ENCODE assay signal across 31 cellular contexts in the genomic region with DNA sequence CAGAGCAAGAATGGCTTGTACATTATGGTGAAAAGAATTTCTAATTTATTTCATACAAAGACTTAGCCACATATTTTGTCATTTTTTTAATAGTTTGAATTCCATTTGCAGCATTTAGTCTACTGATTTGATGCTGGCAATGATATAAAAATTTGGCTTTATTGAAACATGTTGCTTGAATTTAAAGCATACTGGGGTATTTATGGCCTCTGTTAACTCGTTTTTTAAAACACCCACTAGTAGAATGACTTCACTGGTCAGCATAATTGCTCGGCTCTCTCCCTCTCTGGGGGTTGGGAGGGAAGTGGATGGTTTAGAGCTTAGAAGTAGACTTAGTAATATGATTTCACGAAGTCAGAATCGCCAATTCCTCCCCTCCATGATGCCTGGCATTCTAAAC.
DNase-seq lines count a peak whose midpoint lies in the region; ATAC-seq, FAIRE-seq and TF ChIP-seq lines count a peak whose summit lies in the region.
"Had no signal": no experiment of that assay in that cellular context is flagged by ENCODE, and none has a peak within 500 bp of the region (broad histone marks: within the 10 kb centered on the region; RNA-seq: fewer than 3 reads in every experiment).

No MANE protein-coding gene starts in this region.

- H3K27ac ChIP-seq in SK-N-SH (ENCODE audit: low read depth in 2 of 2, low read length in 1 of 2) (no peak overlapping the region), astrocyte (ENCODE audit: low read depth, low read length) (no peak overlapping the region)
- H3K27ac ChIP-seq: 22Rv1, SJCRH30 had no signal

- no peak overlapping the region for H3K4me2 ChIP-seq in SK-N-SH
- no peak overlapping the region for H3K4me2 ChIP-seq in astrocyte (ENCODE audit: low read length)

- POLR2A ChIA-PET in SK-N-SH (lab: Yijun Ruan, JAX): no interaction called here
- POLR2A ChIA-PET in naive thymus-derived CD8-positive, alpha-beta T cell (lab: Charles Lee): no interaction called here

- H3F3A ChIP-seq in SK-N-SH (replicated peaks; ENCODE audit: insufficient read depth): peaks cover 18% of the 10 kb centered on the region

- WGBS in SK-N-SH (ENCODE audit: low lambda C conversion rate): 37% methylated on average over 4 of the region's 4 CpGs

- no peaks in the 10 kb centered on the region for H3K9me2 ChIP-seq in SK-N-SH

- TF ChIP-seq CTCF in SK-N-SH (IDR thresholded peaks at IDR 0.05) (no peak), astrocyte (IDR thresholded peaks at IDR 0.05; ENCODE audit: insufficient read depth, low read depth, low read length) (no peak), fibroblast of the aortic adventitia (IDR thresholded peaks at IDR 0.05; ENCODE audit: insufficient read depth, low read length) (no peak), endothelial cell (IDR thresholded peaks at IDR 0.05; ENCODE audit: unreplicated experiment) (no peak)

- H3K9ac ChIP-seq in SK-N-SH (no peak overlapping the region), astrocyte (ENCODE audit: low read length) (no peak overlapping the region)

- no peaks in the 10 kb centered on the region for H3K27me3 ChIP-seq in SK-N-SH (ENCODE audit: insufficient read depth)
- H3K27me3 ChIP-seq in astrocyte (ENCODE audit: insufficient read depth, low read length): no peaks in the 10 kb centered on the region
- H3K27me3 ChIP-seq: MG63, SJCRH30 had no signal

- H3K27ac Mint-ChIP-seq in astrocyte (ENCODE audit: unreplicated experiment): no peak overlapping the region
- H3K27ac Mint-ChIP-seq in endothelial cell (ENCODE audit: unreplicated experiment): no peak overlapping the region
- no peak overlapping the region for H3K27ac Mint-ChIP-seq in naive thymus-derived CD8-positive, alpha-beta T cell
- H3K27ac Mint-ChIP-seq: CD4-positive, alpha-beta memory T cell had no signal

- no peak for FAIRE-seq in astrocyte (lab: Jason Lieb, UNC)
- FAIRE-seq: GM12891, H1 had no signal

- H2AFZ ChIP-seq in SK-N-SH (ENCODE audit: low read depth) (no peak overlapping the region), astrocyte (ENCODE audit: low read depth, low read length) (no peak overlapping the region)

- TF ChIP-seq RAD21 in SK-N-SH (IDR thresholded peaks at IDR 0.05; ENCODE audit: low read length): no peak

- no peaks in the 10 kb centered on the region for H3K36me3 Mint-ChIP-seq in astrocyte (ENCODE audit: low read depth, unreplicated experiment)
- no peaks in the 10 kb centered on the region for H3K36me3 Mint-ChIP-seq in endothelial cell (ENCODE audit: low read depth, unreplicated experiment)
- no peaks in the 10 kb centered on the region for H3K36me3 Mint-ChIP-seq in naive thymus-derived CD8-positive, alpha-beta T cell
- H3K36me3 Mint-ChIP-seq: CD4-positive, alpha-beta memory T cell had no signal

- H3K4me1 Mint-ChIP-seq in astrocyte (ENCODE audit: low read depth, unreplicated experiment) (peaks cover 3% of the 10 kb centered on the region), endothelial cell (ENCODE audit: unreplicated experiment) (no peaks in the 10 kb centered on the region)
- no peaks in the 10 kb centered on the region for H3K4me1 Mint-ChIP-seq in naive thymus-derived CD8-positive, alpha-beta T cell
- H3K4me1 Mint-ChIP-seq: CD4-positive, alpha-beta memory T cell had no signal

- DNase-seq in SK-N-SH: no peak
- DNase-seq in astrocyte (ENCODE audit: low read depth): peak; percentile 3
- peak; percentile 57 for DNase-seq in fibroblast of the aortic adventitia (ENCODE audit: low read depth)
- DNase-seq in SW 1271 (lab: John Stamatoyannopoulos, UW): no peak
- DNase-seq in endothelial cell (ENCODE audit: low spot score): no peak
- no peak for DNase-seq in naive thymus-derived CD8-positive, alpha-beta T cell
- DNase-seq: AML-193; C1 segment of cervical spinal cord; CD4-positive, alpha-beta memory T cell; COR-L47; EL; GDM1; HCEC 1CT; IMR-90; KG1; MG63; NCI-H1105 treated with DMSO at 0.1 percent for 48 hours; NCI-H146; NCI-H1930; NCI-H2107; NCI-H524 treated with DMSO at 0.1 percent for 48 hours; NCI-H82; NK-92 treated with Interleukin-12 subunit alpha and Interleukin-12 subunit beta, amount 100 ng/mL, for 24 hours; PC-3; SJCRH30 had no signal

- H3K27me3 Mint-ChIP-seq in astrocyte (ENCODE audit: low read depth, unreplicated experiment) (no peaks in the 10 kb centered on the region), endothelial cell (ENCODE audit: unreplicated experiment) (no peaks in the 10 kb centered on the region)
- H3K27me3 Mint-ChIP-seq in naive thymus-derived CD8-positive, alpha-beta T cell: peaks cover 0 to 8% (median 4%) of the 10 kb centered on the region in 5 donors
- H3K27me3 Mint-ChIP-seq: CD4-positive, alpha-beta memory T cell had no signal

- no peak overlapping the region for H3K4me3 Mint-ChIP-seq in astrocyte (ENCODE audit: unreplicated experiment)
- H3K4me3 Mint-ChIP-seq in endothelial cell (ENCODE audit: unreplicated experiment): no peak overlapping the region
- H3K4me3 Mint-ChIP-seq in naive thymus-derived CD8-positive, alpha-beta T cell: no peak overlapping the region
- H3K4me3 Mint-ChIP-seq: CD4-positive, alpha-beta memory T cell had no signal

- no peak for TF ChIP-seq EP300 in SK-N-SH (IDR thresholded peaks at IDR 0.05; ENCODE audit: borderline replicate concordance in 1 of 2, low read depth in 1 of 2, low read length in 1 of 2)

- H3K4me3 ChIP-seq in SK-N-SH (ENCODE audit: low read depth in 2 of 2, low read length in 1 of 2): no peak overlapping the region
- H3K4me3 ChIP-seq in astrocyte (ENCODE audit: insufficient read depth, low read depth, low read length): no peak overlapping the region
- no peak overlapping the region for H3K4me3 ChIP-seq in fibroblast of the aortic adventitia (ENCODE audit: low read depth, low read length)
- H3K4me3 ChIP-seq: MG63, SJCRH30 had no signal

- H4K20me1 ChIP-seq in SK-N-SH (ENCODE audit: insufficient read depth) (no peaks in the 10 kb centered on the region), astrocyte (ENCODE audit: insufficient read depth, low read length) (no peaks in the 10 kb centered on the region)

- peaks cover 0 to 10% of the 10 kb centered on the region in 2 experiments; a peak in 1 of 4 replicates for H3K4me1 ChIP-seq in SK-N-SH (ENCODE audit: control insufficient read depth in 1 of 2, insufficient read depth in 2 of 2, low read depth in 1 of 2, low read length in 1 of 2)
- peaks cover 6% of the 10 kb centered on the region for H3K4me1 ChIP-seq in astrocyte (ENCODE audit: insufficient read depth, low read length)
- H3K4me1 ChIP-seq: SJCRH30 had no signal

- ATAC-seq in SK-N-SH treated with all-trans-retinoic acid at 6 μM for 48 hours (peak; percentile 54; the same call in 2 of the 3 replicates), GM19463 (IDR thresholded peaks at IDR 0.05; ENCODE audit: unreplicated experiment) (no peak)
- no peak for ATAC-seq in naive thymus-derived CD8-positive, alpha-beta T cell
- ATAC-seq: PC-3, Right ventricle myocardium inferior had no signal

- H3K9me3 Mint-ChIP-seq in astrocyte (ENCODE audit: unreplicated experiment) (no peaks in the 10 kb centered on the region), endothelial cell (ENCODE audit: unreplicated experiment) (no peaks in the 10 kb centered on the region)
- H3K9me3 Mint-ChIP-seq in naive thymus-derived CD8-positive, alpha-beta T cell: peaks cover 0 to 3% (median 0%) of the 10 kb centered on the region in 9 donors

- CTCF ChIA-PET in SK-N-SH (lab: Yijun Ruan, JAX): no interaction called here

- H3K36me3 ChIP-seq in SK-N-SH (replicated peaks in 1 of 2; ENCODE audit: control insufficient read depth in 1 of 2, insufficient read depth in 2 of 2, low read length in 1 of 2) (no peaks in the 10 kb centered on the region), astrocyte (ENCODE audit: insufficient read depth, low read length) (no peaks in the 10 kb centered on the region)
- H3K36me3 ChIP-seq: MG63, SJCRH30 had no signal

- H3K79me2 ChIP-seq in SK-N-SH (ENCODE audit: insufficient read depth) (no peaks in the 10 kb centered on the region), astrocyte (ENCODE audit: insufficient read depth, low read length) (no peaks in the 10 kb centered on the region)

- H3K9me3 ChIP-seq in SK-N-SH: no peaks in the 10 kb centered on the region
- no peaks in the 10 kb centered on the region for H3K9me3 ChIP-seq in astrocyte (ENCODE audit: insufficient read depth, low read depth, low read length)
- H3K9me3 ChIP-seq: MG63, SJCRH30 had no signal

TF ChIP-seq in SK-N-SH treated with all-trans-retinoic acid at 6 μM for 48 hours, 23 proteins besides CTCF, POLR2A, EP300 and RAD21 (continues in another document):
- TF ChIP-seq ARNTL (CRISPR knock-in tag; IDR thresholded peaks at IDR 0.05; ENCODE audit: borderline replicate concordance, low read depth) (no peak), ZNF8 (CRISPR knock-in tag; IDR thresholded peaks at IDR 0.05) (no peak)

TF ChIP-seq in SK-N-SH, 30 proteins besides CTCF, POLR2A, EP300 and RAD21:
- no peak for TF ChIP-seq MEF2A (IDR thresholded peaks at IDR 0.05; ENCODE audit: borderline replicate concordance, low read depth)

Comparison
In these comparisons a context has a peak if more than half of its experiments do, and no peak if none do; other contexts are left out.
1. DNase-seq: peak in astrocyte (single experiment) and fibroblast of the aortic adventitia (single experiment); none in SK-N-SH (single experiment), SW 1271 (0 of 2), endothelial cell (single experiment) and naive thymus-derived CD8-positive, alpha-beta T cell (0 of 10).